8 cellular contexts compared by ENCODE assay signal in the genomic region with DNA sequence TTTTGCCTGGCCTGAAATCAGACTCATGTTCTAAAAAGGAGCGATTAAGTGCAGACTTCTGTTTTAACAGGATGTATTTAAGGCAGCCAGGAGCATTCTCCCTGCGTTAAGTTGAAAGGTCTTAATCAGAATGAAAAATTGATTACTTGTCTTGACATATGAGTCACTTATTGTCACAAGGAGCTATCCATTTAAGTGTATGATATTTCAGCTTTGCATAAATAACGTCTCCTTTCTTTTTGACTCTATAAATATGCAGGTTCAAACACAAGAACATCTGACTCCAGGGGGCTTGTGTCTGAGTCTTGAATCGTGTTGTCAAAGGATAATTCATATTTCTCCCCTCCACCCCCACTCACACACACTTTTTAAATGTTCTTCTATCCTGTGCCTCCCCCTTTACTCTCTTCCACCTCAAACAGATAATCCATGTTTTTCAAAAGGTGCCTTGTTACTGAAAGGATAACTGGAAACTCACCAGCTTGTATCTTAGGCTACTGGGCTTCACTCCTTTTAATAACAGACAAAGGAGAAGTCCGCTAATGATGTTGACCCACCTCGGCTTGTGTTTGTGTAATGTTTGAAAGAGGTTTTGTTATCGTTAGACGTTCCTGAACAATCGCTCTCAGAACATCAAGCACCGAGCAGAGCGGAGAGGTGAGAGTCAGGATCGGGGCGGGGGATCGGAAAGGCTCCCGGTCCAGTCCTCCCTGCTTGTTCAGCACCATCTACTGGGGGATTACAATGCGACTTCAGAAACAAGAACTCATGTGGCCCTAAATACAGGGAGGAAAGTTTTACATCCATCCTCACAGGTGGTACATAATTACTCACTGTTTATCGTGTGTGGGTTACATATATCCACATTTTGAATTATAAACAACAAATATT.
DNase-seq lines count a peak whose midpoint lies in the region; ATAC-seq and TF ChIP-seq lines count a peak whose summit lies in the region.

No MANE protein-coding gene starts in this region.

- no peak overlapping the region for H3K18ac ChIP-seq in mesenchymal stem cell (ENCODE audit: low read depth in 1 of 2, low read length in 2 of 2)

- DNase-seq in AG09309 (ENCODE audit: low read depth), result peak; percentile 16
- DNase-seq in HCEC 1CT, result peak; percentile 36
- DNase-seq in SW480 (ENCODE audit: low spot score), result peak; percentile 80
- DNase-seq in chondrocyte (ENCODE audit: low spot score), result no peak
- DNase-seq in mesenchymal stem cell, result peak; percentile 66
- DNase-seq in type B pancreatic cell (ENCODE audit: extremely low spot score, unreplicated experiment), result peak; percentile 68
- DNase-seq in GOT3 (lab: John Stamatoyannopoulos, UW), result no peak

- H2BK5ac ChIP-seq in mesenchymal stem cell (ENCODE audit: low read depth, low read length, poor library complexity, severe bottlenecking), result no peak overlapping the region

- no peak overlapping the region for H2AK5ac ChIP-seq in mesenchymal stem cell (ENCODE audit: low read length, severe bottlenecking)

- H3K4me3 Mint-ChIP-seq in chondrocyte (ENCODE audit: unreplicated experiment) (peak overlapping the region; percentile 64), type B pancreatic cell (peak overlapping the region; percentile 81)

- no peaks in the 10 kb centered on the region for H3K9me3 ChIP-seq in mesenchymal stem cell (ENCODE audit: control insufficient read depth, low read length)

- ATAC-seq in HG03139 (IDR thresholded peaks at IDR 0.05; ENCODE audit: unreplicated experiment), result no peak

- peak overlapping the region; percentile 57 for H3K4me2 ChIP-seq in mesenchymal stem cell (ENCODE audit: low read length, poor library complexity, severe bottlenecking)

- H3K27me3 ChIP-seq in mesenchymal stem cell (ENCODE audit: control insufficient read depth in 1 of 2, insufficient read depth in 1 of 2, low read length in 2 of 2), result peaks cover 8 to 53% of the 10 kb centered on the region in 2 experiments

- H3K36me3 Mint-ChIP-seq in chondrocyte (ENCODE audit: low read depth) (no peaks in the 10 kb centered on the region), type B pancreatic cell (no peaks in the 10 kb centered on the region)

- H3K27me3 Mint-ChIP-seq in chondrocyte (ENCODE audit: low read depth), result peaks cover 17% of the 10 kb centered on the region
- H3K27me3 Mint-ChIP-seq in type B pancreatic cell, result peaks cover 39% of the 10 kb centered on the region

- peak; percentile 62 for TF ChIP-seq CTCF in AG09309 (IDR thresholded peaks at IDR 0.05; ENCODE audit: control insufficient read depth, insufficient read depth, low read depth, low read length, missing control alignments)
- peak; percentile 84 for TF ChIP-seq CTCF in chondrocyte (IDR thresholded peaks at IDR 0.05)
- TF ChIP-seq CTCF in type B pancreatic cell (conservative IDR thresholded peaks at IDR 0.05), result peak; percentile 71

- H3K4ac ChIP-seq in mesenchymal stem cell (ENCODE audit: low read depth in 1 of 2, low read length in 2 of 2), result no peak overlapping the region

- H3K79me1 ChIP-seq in mesenchymal stem cell (replicated peaks; ENCODE audit: low read length, poor library complexity, severe bottlenecking), result no peaks in the 10 kb centered on the region

- H3K27ac Mint-ChIP-seq in chondrocyte (ENCODE audit: unreplicated experiment) (no peak overlapping the region), type B pancreatic cell (no peak overlapping the region)

- H4K8ac ChIP-seq in mesenchymal stem cell (ENCODE audit: low read length), result no peak overlapping the region

- no peak overlapping the region for H3K14ac ChIP-seq in mesenchymal stem cell (ENCODE audit: low read length in 2 of 2)

- peak overlapping the region; percentile 47 for H3K9ac ChIP-seq in mesenchymal stem cell (ENCODE audit: low read length)

- H2AFZ ChIP-seq in mesenchymal stem cell (ENCODE audit: low read depth, low read length), result no peak overlapping the region

- H2BK15ac ChIP-seq in mesenchymal stem cell (ENCODE audit: low read depth, poor library complexity, severe bottlenecking), result no peak overlapping the region

- H3K36me3 ChIP-seq in mesenchymal stem cell (ENCODE audit: control insufficient read depth in 1 of 2, insufficient read depth in 2 of 2, low read depth in 1 of 2, low read length in 2 of 2), result no peaks in the 10 kb centered on the region

- no peak overlapping the region for H2BK120ac ChIP-seq in mesenchymal stem cell (ENCODE audit: low read depth, low read length)

- WGBS in mesenchymal stem cell, result 24% methylated on average over 14 of the region's 17 CpGs

- no peaks in the 10 kb centered on the region for H3K4me1 ChIP-seq in mesenchymal stem cell (ENCODE audit: control insufficient read depth, insufficient read depth, low read depth, low read length)

- H3K23ac ChIP-seq in mesenchymal stem cell (ENCODE audit: low read length in 2 of 2), result no peak overlapping the region

- no peak overlapping the region for H3K4me3 ChIP-seq in AG09309 (ENCODE audit: control insufficient read depth, low read depth, low read length)
- H3K4me3 ChIP-seq in mesenchymal stem cell (ENCODE audit: insufficient read depth in 1 of 2, low read depth in 1 of 2, low read length in 2 of 2), result peak overlapping the region in 1 of 2 experiments; percentile 63

- H3K27ac ChIP-seq in mesenchymal stem cell (ENCODE audit: low read length, poor library complexity, severe bottlenecking), result no peak overlapping the region

- peaks cover 2% of the 10 kb centered on the region for H3K9me3 Mint-ChIP-seq in chondrocyte (ENCODE audit: low read depth)
- H3K9me3 Mint-ChIP-seq in type B pancreatic cell, result no peaks in the 10 kb centered on the region

- H3K4me1 Mint-ChIP-seq in chondrocyte (ENCODE audit: low read depth), result peaks cover 8% of the 10 kb centered on the region
- H3K4me1 Mint-ChIP-seq in type B pancreatic cell (ENCODE audit: unreplicated experiment), result peaks cover 12% of the 10 kb centered on the region

- no peak overlapping the region for H2BK12ac ChIP-seq in mesenchymal stem cell (ENCODE audit: low read length in 2 of 2)

- no peak overlapping the region for H4K91ac ChIP-seq in mesenchymal stem cell (ENCODE audit: low read length)

Comparison
In these comparisons a context has a peak if more than half of its experiments do, and no peak if none do; other contexts are left out.
1. DNase-seq: peak in AG09309 (single experiment), HCEC 1CT (single experiment), SW480 (single experiment), mesenchymal stem cell (single experiment) and type B pancreatic cell (single experiment); none in chondrocyte (single experiment) and GOT3 (single experiment).
2. Peak in every context shown above with its lines, with median percentiles within 50 percentile points of each other: CTCF ChIP-seq.